ENCODE assay signal across 29 cellular contexts in the genomic region with DNA sequence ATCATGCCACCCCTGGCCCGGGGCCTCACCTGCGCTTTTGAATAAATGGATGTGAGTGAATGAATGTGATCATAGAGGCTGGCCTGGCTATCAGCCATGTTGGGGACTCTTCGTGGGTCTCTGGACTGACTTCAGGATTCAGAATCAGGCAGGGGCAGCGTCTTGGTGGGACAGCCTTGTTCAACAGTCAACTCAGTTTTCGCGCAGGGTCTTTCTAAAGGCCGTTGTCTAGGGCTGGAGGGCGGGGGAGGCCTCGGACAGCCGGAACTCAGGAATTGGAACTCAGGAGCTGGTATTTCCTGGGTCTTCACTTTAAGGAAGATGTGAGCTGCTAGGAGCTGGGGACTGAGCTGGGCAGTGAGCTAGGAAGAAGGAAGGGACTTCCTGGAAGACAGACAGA.
"Had no signal": no experiment of that assay in that cellular context is flagged by ENCODE, and none has a peak within 500 bp of the region (broad histone marks: within the 10 kb centered on the region; RNA-seq: fewer than 3 reads in every experiment).

No MANE protein-coding gene starts in this region.

- H3K27ac ChIP-seq: colonic mucosa, esophagus muscularis mucosa, foreskin keratinocyte, gastroesophageal sphincter, heart right ventricle, ovary, psoas muscle, sigmoid colon, suprapubic skin, transverse colon, upper lobe of right lung, uterus had no signal

- H3K9me3 Mint-ChIP-seq: dendritic cell treated with granulocyte-macrophage colony-stimulating factor and Interleukin-4, amounts not matched to agents 40 ng/mL and 50 ng/mL, for 4 days; mesothelial cell of epicardium; naive B cell; natural killer cell treated with Interleukin-12 subunit alpha and Interleukin-12 subunit beta and Interleukin-15 and Interleukin-18, amount 100 ng/mL, for 72 hours; stimulated activated naive B cell treated with anti-CD40 and anti-IgM and Interleukin-4, amounts not matched to agents 10 μg/mL and 1 μg/mL and 100 μg/mL, for 72 hours; stimulated activated naive CD8-positive, alpha-beta T cell treated with anti-CD3 and anti-CD28 coated beads, Interleukin-15, Interleukin-2, amounts not matched to agents 100 ng/mL and 50 ng/mL, for 24 hours had no signal

- H3K27ac Mint-ChIP-seq: dendritic cell treated with granulocyte-macrophage colony-stimulating factor and Interleukin-4, amounts not matched to agents 40 ng/mL and 50 ng/mL, for 4 days; mesothelial cell of epicardium; natural killer cell treated with Interleukin-12 subunit alpha and Interleukin-12 subunit beta and Interleukin-15 and Interleukin-18, amount 100 ng/mL, for 72 hours; stimulated activated naive B cell treated with anti-CD40 and anti-IgM and Interleukin-4, amounts not matched to agents 10 μg/mL and 1 μg/mL and 100 μg/mL, for 72 hours; stimulated activated naive CD8-positive, alpha-beta T cell treated with anti-CD3 and anti-CD28 coated beads, Interleukin-15, Interleukin-2, amounts not matched to agents 100 ng/mL and 50 ng/mL, for 24 hours had no signal

- H3K4me3 ChIP-seq: colonic mucosa, esophagus muscularis mucosa, gastroesophageal sphincter, heart right ventricle, mucosa of descending colon, ovary, psoas muscle, sigmoid colon, suprapubic skin, transverse colon, upper lobe of right lung, uterus had no signal

- H3K9me3 ChIP-seq: colonic mucosa, esophagus muscularis mucosa, gastroesophageal sphincter, heart right ventricle, mucosa of descending colon, ovary, psoas muscle, sigmoid colon, suprapubic skin, transverse colon, upper lobe of right lung, uterus had no signal

- H3K36me3 Mint-ChIP-seq: mesothelial cell of epicardium; naive B cell; natural killer cell treated with Interleukin-12 subunit alpha and Interleukin-12 subunit beta and Interleukin-15 and Interleukin-18, amount 100 ng/mL, for 72 hours; stimulated activated naive B cell treated with anti-CD40 and anti-IgM and Interleukin-4, amounts not matched to agents 10 μg/mL and 1 μg/mL and 100 μg/mL, for 72 hours had no signal

- H3K27me3 Mint-ChIP-seq: natural killer cell treated with Interleukin-12 subunit alpha and Interleukin-12 subunit beta and Interleukin-15 and Interleukin-18, amount 100 ng/mL, for 72 hours had no signal

- H3K27me3 ChIP-seq: colonic mucosa, ovary, transverse colon, upper lobe of right lung, uterus had no signal

- H3K4me1 ChIP-seq: colonic mucosa, esophagus muscularis mucosa, foreskin keratinocyte, gastroesophageal sphincter, heart right ventricle, psoas muscle, sigmoid colon, upper lobe of right lung, uterus had no signal

- H3K4me3 Mint-ChIP-seq: dendritic cell treated with granulocyte-macrophage colony-stimulating factor and Interleukin-4, amounts not matched to agents 40 ng/mL and 50 ng/mL, for 4 days; mesothelial cell of epicardium; naive B cell; natural killer cell treated with Interleukin-12 subunit alpha and Interleukin-12 subunit beta and Interleukin-15 and Interleukin-18, amount 100 ng/mL, for 72 hours; stimulated activated naive B cell treated with anti-CD40 and anti-IgM and Interleukin-4, amounts not matched to agents 10 μg/mL and 1 μg/mL and 100 μg/mL, for 72 hours; stimulated activated naive CD8-positive, alpha-beta T cell treated with anti-CD3 and anti-CD28 coated beads, Interleukin-15, Interleukin-2, amounts not matched to agents 100 ng/mL and 50 ng/mL, for 24 hours had no signal

- H3K36me3 ChIP-seq: colonic mucosa, esophagus muscularis mucosa, gastroesophageal sphincter, heart right ventricle, ovary, sigmoid colon, suprapubic skin, transverse colon, upper lobe of right lung, uterus had no signal

- DNase-seq: colonic mucosa; effector CD8-positive, alpha-beta T cell; foreskin keratinocyte; glutamatergic neuron; heart right ventricle; hippocampal formation; kidney glomerular epithelial cell; mesenchymal stem cell; naive B cell; occipital lobe; ovary; psoas muscle; right cardiac atrium; sigmoid colon; stimulated activated CD4-positive, alpha-beta T cell treated with anti-CD3 and anti-CD28 coated beads, Interleukin-4, amount 100 ng/mL, for 4 hours; stimulated activated naive B cell treated with anti-CD40 and anti-IgM and Interleukin-4, amounts not matched to agents 10 μg/mL and 1 μg/mL and 100 μg/mL, for 72 hours; transverse colon; uterus had no signal

- ATAC-seq: foreskin keratinocyte; gastroesophageal sphincter; mucosa of descending colon; natural killer cell treated with Interleukin-12 subunit alpha and Interleukin-12 subunit beta and Interleukin-15 and Interleukin-18, amount 100 ng/mL, for 72 hours; psoas muscle; right cardiac atrium; stimulated activated naive B cell treated with anti-CD40 and anti-IgM and Interleukin-4, amounts not matched to agents 10 μg/mL and 1 μg/mL and 100 μg/mL, for 72 hours; upper lobe of right lung had no signal

- FAIRE-seq: endothelial cell of umbilical vein, islet of Langerhans had no signal
